In the genomic region with DNA sequence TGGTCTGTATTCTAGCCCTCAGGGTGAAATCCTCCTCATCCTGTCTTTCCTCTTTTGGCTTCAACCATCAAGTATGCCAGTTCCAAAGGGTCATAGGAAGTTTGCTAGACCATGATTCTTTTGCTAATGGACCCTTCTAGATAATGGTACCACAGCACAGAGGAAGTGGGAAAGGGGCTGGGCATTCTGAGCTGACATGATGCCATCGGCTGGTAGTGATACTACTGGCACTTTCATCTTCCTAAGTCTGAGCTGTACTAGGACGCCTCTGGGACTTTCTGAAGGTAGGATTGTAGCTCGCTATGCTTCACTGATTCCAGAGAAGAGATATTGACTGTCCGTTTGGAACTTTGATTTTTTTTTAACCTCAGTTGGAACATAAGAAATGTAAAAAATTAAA, we compare ENCODE assay signal across 12 cellular contexts. TPM values are rescaled to one million over a fixed set of nuclear protein-coding genes. Genes with fewer than 3 reads are reported as not detected.
DNase-seq lines count a peak whose midpoint lies in the region; ATAC-seq, FAIRE-seq and TF ChIP-seq lines count a peak whose summit lies in the region.
"Had no signal": no experiment of that assay in that cellular context is flagged by ENCODE, and none has a peak within 500 bp of the region (broad histone marks: within the 10 kb centered on the region; RNA-seq: fewer than 3 reads in every experiment).

No MANE protein-coding gene starts in this region.

- H3K27ac Mint-ChIP-seq in activated CD4-positive, alpha-beta T cell treated with anti-CD3 and anti-CD28 coated beads, Interleukin-2, amount 10 ng/mL, durations not matched to agents 7 days and 5 days, result peak overlapping the region; percentile 58
- peak overlapping the region; percentile 26 to 92 for H3K27ac Mint-ChIP-seq in effector memory CD8-positive, alpha-beta T cell

- FAIRE-seq in GM12891 (lab: Jason Lieb, UNC), result peak; percentile 67

- no peaks in the 10 kb centered on the region for H3K9me3 ChIP-seq in BLaER1
- H3K9me3 ChIP-seq: gastroesophageal sphincter had no signal

- no peak overlapping the region for H3K4me3 ChIP-seq in BLaER1
- H3K4me3 ChIP-seq: gastroesophageal sphincter had no signal

- peaks cover 11% of the 10 kb centered on the region for H3K36me3 Mint-ChIP-seq in activated CD4-positive, alpha-beta T cell treated with anti-CD3 and anti-CD28 coated beads, Interleukin-2, amount 10 ng/mL, durations not matched to agents 7 days and 5 days (ENCODE audit: low read depth)
- H3K36me3 Mint-ChIP-seq in effector memory CD8-positive, alpha-beta T cell (ENCODE audit: insufficient read depth), result peaks cover 34% of the 10 kb centered on the region

- no peak for DNase-seq in GM12891 (ENCODE audit: insufficient read length, low spot score)
- peak; percentile 20 for DNase-seq in activated CD4-positive, alpha-beta T cell treated with anti-CD3 and anti-CD28 coated beads, Interleukin-2, amount 10 ng/mL, durations not matched to agents 7 days and 5 days
- no peak for DNase-seq in effector memory CD8-positive, alpha-beta T cell
- no peak for DNase-seq in nucleus accumbens (lab: John Stamatoyannopoulos, UW)
- DNase-seq in NCI-H1417 (lab: John Stamatoyannopoulos, UW), result no peak
- DNase-seq in activated effector memory CD4-positive, alpha-beta T cell treated with anti-CD3 and anti-CD28 coated beads, Interleukin-2, amount 50 U/mL, for 16 hours, result no peak
- DNase-seq in NCI-H2227 treated with DMSO at 0.1 percent for 48 hours (lab: John Stamatoyannopoulos, UW), result no peak
- DNase-seq: NCI-H2081 treated with DMSO at 0.1 percent for 48 hours had no signal

- no peak for TF ChIP-seq POLR2A in GM12891 (IDR thresholded peaks at IDR 0.05; ENCODE audit: low read depth, low read length)

- no peaks in the 10 kb centered on the region for H3K36me3 ChIP-seq in BLaER1
- H3K36me3 ChIP-seq: gastroesophageal sphincter had no signal

- peaks cover 4% of the 10 kb centered on the region for H3K9me3 Mint-ChIP-seq in activated CD4-positive, alpha-beta T cell treated with anti-CD3 and anti-CD28 coated beads, Interleukin-2, amount 10 ng/mL, durations not matched to agents 7 days and 5 days
- H3K9me3 Mint-ChIP-seq in effector memory CD8-positive, alpha-beta T cell, result no peaks in the 10 kb centered on the region

- H4K20me1 ChIP-seq in BLaER1, result no peaks in the 10 kb centered on the region

- H3K27me3 ChIP-seq in BLaER1, result no peaks in the 10 kb centered on the region
- H3K27me3 ChIP-seq: gastroesophageal sphincter had no signal

- ATAC-seq in effector memory CD8-positive, alpha-beta T cell (replicated peaks), result peak; percentile 38
- ATAC-seq: gastroesophageal sphincter, sciatic nerve had no signal

- no peak overlapping the region for H3K27ac ChIP-seq in BLaER1
- H3K27ac ChIP-seq: gastroesophageal sphincter had no signal

- H3K9ac ChIP-seq in BLaER1, result no peak overlapping the region

- H3K4me2 ChIP-seq in BLaER1, result peak overlapping the region; percentile 33

- CTCF ChIA-PET in activated CD4-positive, alpha-beta T cell treated with anti-CD3 and anti-CD28 coated beads, Interleukin-2, amount 10 ng/mL, durations not matched to agents 7 days and 5 days (lab: Charles Lee), result interaction anchor here (0.5 to 1.3 kb wide), 4 partner anchors 10 to 57 kb away, joined by 3 to 4 read pairs (median 4); no protein-coding TSS in a partner anchor

- H3K4me3 Mint-ChIP-seq in activated CD4-positive, alpha-beta T cell treated with anti-CD3 and anti-CD28 coated beads, Interleukin-2, amount 10 ng/mL, durations not matched to agents 7 days and 5 days, result peak overlapping the region; percentile 12
- peak overlapping the region; percentile 36 to 78 for H3K4me3 Mint-ChIP-seq in effector memory CD8-positive, alpha-beta T cell

- peaks cover 14% of the 10 kb centered on the region for H3K27me3 Mint-ChIP-seq in activated CD4-positive, alpha-beta T cell treated with anti-CD3 and anti-CD28 coated beads, Interleukin-2, amount 10 ng/mL, durations not matched to agents 7 days and 5 days
- no peaks in the 10 kb centered on the region for H3K27me3 Mint-ChIP-seq in effector memory CD8-positive, alpha-beta T cell

- H3K4me1 ChIP-seq in BLaER1, result peaks cover 23% of the 10 kb centered on the region
- H3K4me1 ChIP-seq: gastroesophageal sphincter had no signal

- peaks cover 57% of the 10 kb centered on the region for H3K4me1 Mint-ChIP-seq in activated CD4-positive, alpha-beta T cell treated with anti-CD3 and anti-CD28 coated beads, Interleukin-2, amount 10 ng/mL, durations not matched to agents 7 days and 5 days
- H3K4me1 Mint-ChIP-seq in effector memory CD8-positive, alpha-beta T cell (ENCODE audit: low read depth in 2 of 2), result peaks cover 67 to 85% of the 10 kb centered on the region in 2 donors

- POLR2A ChIA-PET in activated CD4-positive, alpha-beta T cell treated with anti-CD3 and anti-CD28 coated beads, Interleukin-2, amount 10 ng/mL, durations not matched to agents 7 days and 5 days (lab: Charles Lee), result no interaction called here

TF ChIP-seq in GM12891, 5 proteins besides CTCF, POLR2A, EP300 and RAD21:
- peak; percentile 87 for TF ChIP-seq SPI1 (IDR thresholded peaks at IDR 0.05; ENCODE audit: low read depth, low read length)
- peak; percentile 20 for TF ChIP-seq PAX5 (IDR thresholded peaks at IDR 0.05; ENCODE audit: insufficient read depth, low read length, severe bottlenecking)
- TF ChIP-seq POU2F2 (IDR thresholded peaks at IDR 0.05; ENCODE audit: low read depth, low read length), result no peak

RNA-seq across cellular contexts. Expression of a gene that starts 11.4 kb away (rescaled TPM):
- 0.10 TPM for polyA plus RNA-seq in GM12891 (2012; ENCODE audit: low read depth, missing spikeins)
- total RNA-seq in activated CD4-positive, alpha-beta T cell treated with anti-CD3 and anti-CD28 coated beads, Interleukin-2, amount 10 ng/mL, durations not matched to agents 7 days and 5 days, result 1 to 10 TPM; 1.4 to 1.6 TPM
- total RNA-seq: gastroesophageal sphincter, HT1080 had no signal
